18 cellular contexts compared by ENCODE assay signal in the genomic region with DNA sequence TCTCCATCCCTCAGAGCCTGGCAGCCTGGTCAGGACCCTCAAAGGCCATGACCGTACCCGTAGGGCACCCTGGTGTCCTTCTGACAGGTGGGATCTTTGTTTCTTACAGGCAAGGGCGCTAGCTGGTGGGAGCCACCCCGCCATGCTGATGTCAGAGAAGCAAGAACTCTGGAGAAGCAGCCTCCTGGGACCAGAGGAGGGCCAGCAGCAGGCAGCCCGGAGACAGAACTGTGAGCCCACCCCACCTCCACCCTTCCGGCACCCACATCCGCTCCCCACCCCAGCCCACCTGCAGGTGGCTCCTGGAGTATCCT. TPM values are rescaled to one million over a fixed set of nuclear protein-coding genes. Genes with fewer than 3 reads are reported as not detected.
DNase-seq lines count a peak whose midpoint lies in the region; TF ChIP-seq lines count a peak whose summit lies in the region.
"Had no signal": no experiment of that assay in that cellular context is flagged by ENCODE, and none has a peak within 500 bp of the region (broad histone marks: within the 10 kb centered on the region; RNA-seq: fewer than 3 reads in every experiment).

No MANE protein-coding gene starts in this region.

- no peak overlapping the region for H2BK5ac ChIP-seq in mesenchymal stem cell (ENCODE audit: low read depth, low read length, poor library complexity, severe bottlenecking)

- TF ChIP-seq CTCF in brain (conservative IDR thresholded peaks at IDR 0.05) = no peak
- no peak for TF ChIP-seq CTCF in smooth muscle cell (IDR thresholded peaks at IDR 0.05; ENCODE audit: borderline replicate concordance, insufficient read depth, poor library complexity, severe bottlenecking)

- peak overlapping the region; percentile 99 to 100 for H2BK12ac ChIP-seq in mesenchymal stem cell (ENCODE audit: low read length in 2 of 2)

- WGBS in mesenchymal stem cell = 87% methylated on average over 7 of the region's 7 CpGs
- 82% methylated on average over 7 of the region's 7 CpGs for WGBS in smooth muscle cell (ENCODE audit: low lambda C conversion rate)

- peak overlapping the region; percentile 94 for H2AK5ac ChIP-seq in mesenchymal stem cell (ENCODE audit: low read length, severe bottlenecking)

- DNase-seq in mesenchymal stem cell (peak; percentile 42), smooth muscle cell (lab: John Stamatoyannopoulos, UW; ENCODE audit: unreplicated experiment) (no peak), NCI-H1417 (lab: John Stamatoyannopoulos, UW) (no peak), NCI-H1105 treated with DMSO at 0.1 percent for 48 hours (lab: John Stamatoyannopoulos, UW) (no peak), HuH-7.5 (ENCODE audit: low spot score) (no peak)
- DNase-seq in activated T-helper 2 cell treated with anti-CD3 and anti-CD28 coated beads, Interferon-gamma antibody, Interleukin-2, Interleukin-4, amounts not matched to agents 10 μg/mL and 5 μg/mL and 100 μg/mL, durations not matched to agents 14 hours and 24 hours and 36 hours (ENCODE audit: low spot score) = no peak
- DNase-seq: activated CD4-positive, alpha-beta T cell treated with anti-CD3 and anti-CD28 coated beads for 4 hours; activated T-cell treated with anti-CD3 and anti-CD28 coated beads, Interleukin-2, amount 50 U/mL, for 48 hours; amniotic stem cell; dermis blood vessel endothelial cell; naive B cell; NCI-H187 treated with DMSO at 0.1 percent for 48 hours; NCI-H69; RPMI8226; substantia nigra; T-helper 2 cell had no signal

- H4K91ac ChIP-seq in mesenchymal stem cell (ENCODE audit: low read length) = peak overlapping the region; percentile 91

- H3K27ac Mint-ChIP-seq in brain = peak overlapping the region in 3 of 5 experiments; percentile 38 to 92 (median 83)
- H3K27ac Mint-ChIP-seq in activated T-helper 2 cell treated with anti-CD3 and anti-CD28 coated beads, Interferon-gamma antibody, Interleukin-2, Interleukin-4, amounts not matched to agents 10 μg/mL and 5 μg/mL and 100 μg/mL, durations not matched to agents 14 hours and 24 hours and 36 hours = no peak overlapping the region
- H3K27ac Mint-ChIP-seq: naive B cell had no signal

- peak overlapping the region; percentile 94 for H4K8ac ChIP-seq in mesenchymal stem cell (ENCODE audit: low read length)

- H3K4me2 ChIP-seq in BLaER1 treated with 17β-estradiol and CSF1 and Interleukin-3, amounts not matched to agents 10 nM and 100 nM = peak overlapping the region; percentile 19 to 97 (median 90)
- H3K4me2 ChIP-seq in mesenchymal stem cell (ENCODE audit: low read length, poor library complexity, severe bottlenecking) (no peak overlapping the region), smooth muscle cell (peak overlapping the region; percentile 2)

- H3K36me3 Mint-ChIP-seq in brain = no peaks in the 10 kb centered on the region
- H3K36me3 Mint-ChIP-seq in activated T-helper 2 cell treated with anti-CD3 and anti-CD28 coated beads, Interferon-gamma antibody, Interleukin-2, Interleukin-4, amounts not matched to agents 10 μg/mL and 5 μg/mL and 100 μg/mL, durations not matched to agents 14 hours and 24 hours and 36 hours (ENCODE audit: low read depth) = no peaks in the 10 kb centered on the region
- H3K36me3 Mint-ChIP-seq: naive B cell had no signal

- no peaks in the 10 kb centered on the region for H3K9me3 Mint-ChIP-seq in brain
- H3K9me3 Mint-ChIP-seq in activated T-helper 2 cell treated with anti-CD3 and anti-CD28 coated beads, Interferon-gamma antibody, Interleukin-2, Interleukin-4, amounts not matched to agents 10 μg/mL and 5 μg/mL and 100 μg/mL, durations not matched to agents 14 hours and 24 hours and 36 hours = no peaks in the 10 kb centered on the region
- H3K9me3 Mint-ChIP-seq: naive B cell had no signal

- no peaks in the 10 kb centered on the region for H3K27me3 ChIP-seq in BLaER1 treated with 17β-estradiol and CSF1 and Interleukin-3, amounts not matched to agents 10 nM and 100 nM
- H3K27me3 ChIP-seq in mesenchymal stem cell (ENCODE audit: control insufficient read depth in 1 of 2, insufficient read depth in 1 of 2, low read length in 2 of 2) = no peaks in the 10 kb centered on the region
- H3K27me3 ChIP-seq in smooth muscle cell (ENCODE audit: low read depth) = no peaks in the 10 kb centered on the region

- no peaks in the 10 kb centered on the region for H3K9me3 ChIP-seq in BLaER1 treated with 17β-estradiol and CSF1 and Interleukin-3, amounts not matched to agents 10 nM and 100 nM (replicated peaks in 1 of 11)
- H3K9me3 ChIP-seq in mesenchymal stem cell (ENCODE audit: control insufficient read depth, low read length) (no peaks in the 10 kb centered on the region), smooth muscle cell (replicated peaks; ENCODE audit: low read depth) (no peaks in the 10 kb centered on the region)

- peak overlapping the region in 1 of 2 experiments; percentile 66 for H3K23ac ChIP-seq in mesenchymal stem cell (ENCODE audit: low read length in 2 of 2)

- H3K27ac ChIP-seq in BLaER1 treated with 17β-estradiol and CSF1 and Interleukin-3, amounts not matched to agents 10 nM and 100 nM = peak overlapping the region in 9 of 11 experiments; percentile 13 to 81 (median 61); a peak in 16 of 22 replicates
- H3K27ac ChIP-seq in mesenchymal stem cell (ENCODE audit: low read length, poor library complexity, severe bottlenecking) (no peak overlapping the region), smooth muscle cell (ENCODE audit: low read depth) (peak overlapping the region; percentile 95)

- H3K14ac ChIP-seq in mesenchymal stem cell (ENCODE audit: low read length in 2 of 2) = peak overlapping the region in 1 of 2 experiments; percentile 73

- peaks cover 57 to 88% (median 78%) of the 10 kb centered on the region in 10 experiments for H3K4me1 ChIP-seq in BLaER1 treated with 17β-estradiol and CSF1 and Interleukin-3, amounts not matched to agents 10 nM and 100 nM
- H3K4me1 ChIP-seq in mesenchymal stem cell (ENCODE audit: control insufficient read depth, insufficient read depth, low read depth, low read length) = peaks cover 55% of the 10 kb centered on the region
- H3K4me1 ChIP-seq in smooth muscle cell (ENCODE audit: low read depth) = peaks cover 33% of the 10 kb centered on the region

- peaks cover 75% of the 10 kb centered on the region for H3K4me1 Mint-ChIP-seq in brain
- no peaks in the 10 kb centered on the region for H3K4me1 Mint-ChIP-seq in activated T-helper 2 cell treated with anti-CD3 and anti-CD28 coated beads, Interferon-gamma antibody, Interleukin-2, Interleukin-4, amounts not matched to agents 10 μg/mL and 5 μg/mL and 100 μg/mL, durations not matched to agents 14 hours and 24 hours and 36 hours (ENCODE audit: low read depth)

- H3K4ac ChIP-seq in mesenchymal stem cell (ENCODE audit: low read depth in 1 of 2, low read length in 2 of 2) = peak overlapping the region; percentile 99

- H2BK15ac ChIP-seq in mesenchymal stem cell (ENCODE audit: low read depth, poor library complexity, severe bottlenecking) = peak overlapping the region; percentile 96

- H4K20me1 ChIP-seq in BLaER1 treated with 17β-estradiol and CSF1 and Interleukin-3, amounts not matched to agents 10 nM and 100 nM = no peaks in the 10 kb centered on the region
- H4K20me1 ChIP-seq in smooth muscle cell (ENCODE audit: low read depth) = peaks cover 23% of the 10 kb centered on the region

- 0 out of 20 replicates have a peak overlapping the region, but pooled peaks of 1 of the 10 experiments have one; percentile 28 for H3K4me3 ChIP-seq in BLaER1 treated with 17β-estradiol and CSF1 and Interleukin-3, amounts not matched to agents 10 nM and 100 nM
- no peak overlapping the region for H3K4me3 ChIP-seq in mesenchymal stem cell (ENCODE audit: insufficient read depth in 1 of 2, low read depth in 1 of 2, low read length in 2 of 2)
- no peak overlapping the region for H3K4me3 ChIP-seq in smooth muscle cell

- peak overlapping the region; percentile 98 for H2BK120ac ChIP-seq in mesenchymal stem cell (ENCODE audit: low read depth, low read length)

- no peak overlapping the region for H2AFZ ChIP-seq in mesenchymal stem cell (ENCODE audit: low read depth, low read length)
- no peak overlapping the region for H2AFZ ChIP-seq in smooth muscle cell (ENCODE audit: low read depth)

- H3K36me3 ChIP-seq in BLaER1 treated with 17β-estradiol and CSF1 and Interleukin-3, amounts not matched to agents 10 nM and 100 nM = no peaks in the 10 kb centered on the region
- H3K36me3 ChIP-seq in mesenchymal stem cell (ENCODE audit: control insufficient read depth in 1 of 2, insufficient read depth in 2 of 2, low read depth in 1 of 2, low read length in 2 of 2) = peaks cover 20 to 48% of the 10 kb centered on the region in 2 experiments
- no peaks in the 10 kb centered on the region for H3K36me3 ChIP-seq in smooth muscle cell (ENCODE audit: low read depth)

- no peak overlapping the region for H3K4me3 Mint-ChIP-seq in brain
- no peak overlapping the region for H3K4me3 Mint-ChIP-seq in activated T-helper 2 cell treated with anti-CD3 and anti-CD28 coated beads, Interferon-gamma antibody, Interleukin-2, Interleukin-4, amounts not matched to agents 10 μg/mL and 5 μg/mL and 100 μg/mL, durations not matched to agents 14 hours and 24 hours and 36 hours (ENCODE audit: low read depth)
- H3K4me3 Mint-ChIP-seq: naive B cell had no signal

- H3K18ac ChIP-seq in mesenchymal stem cell (ENCODE audit: low read depth in 1 of 2, low read length in 2 of 2) = peak overlapping the region; percentile 94 to 99

- H3K9ac ChIP-seq in BLaER1 treated with 17β-estradiol and CSF1 and Interleukin-3, amounts not matched to agents 10 nM and 100 nM = peak overlapping the region in 8 of 11 experiments; percentile 5 to 69 (median 57); a peak in 9 of 22 replicates
- H3K9ac ChIP-seq in mesenchymal stem cell (ENCODE audit: low read length) (no peak overlapping the region), smooth muscle cell (ENCODE audit: low read depth) (no peak overlapping the region)

- peaks cover 62% of the 10 kb centered on the region for H3K79me2 ChIP-seq in smooth muscle cell (ENCODE audit: low read depth)

- H3K79me1 ChIP-seq in mesenchymal stem cell (replicated peaks; ENCODE audit: low read length, poor library complexity, severe bottlenecking) = peaks cover 22% of the 10 kb centered on the region

- H3F3A ChIP-seq in smooth muscle cell (ENCODE audit: low read depth) = peaks cover 71% of the 10 kb centered on the region

- H3K27me3 Mint-ChIP-seq in brain = no peaks in the 10 kb centered on the region
- H3K27me3 Mint-ChIP-seq in activated T-helper 2 cell treated with anti-CD3 and anti-CD28 coated beads, Interferon-gamma antibody, Interleukin-2, Interleukin-4, amounts not matched to agents 10 μg/mL and 5 μg/mL and 100 μg/mL, durations not matched to agents 14 hours and 24 hours and 36 hours (ENCODE audit: low read depth) = no peaks in the 10 kb centered on the region

- intact Hi-C loops in activated T-helper 2 cell treated with anti-CD3 and anti-CD28 coated beads, Interferon-gamma antibody, Interleukin-2, Interleukin-4, amounts not matched to agents 10 μg/mL and 5 μg/mL and 100 μg/mL, durations not matched to agents 14 hours and 24 hours and 36 hours (cut with micrococcal nuclease) = no loop called here

RNA-seq across cellular contexts. Expression of a gene that starts 42.2 kb away (rescaled TPM):
- polyA plus RNA-seq in brain (ENCODE audit: insufficient read depth, low read depth, low replicate concordance) (not detected), smooth muscle cell (10.4 and 11.6 TPM in 2 replicates)
- 6.6 TPM for polyA plus RNA-seq in mesenchymal stem cell (2013, experiment 1 of 2)
- 6.3 TPM for polyA plus RNA-seq in mesenchymal stem cell (2013, experiment 2 of 2)
- 12.0 and 24.8 TPM in 2 replicates for total RNA-seq in smooth muscle cell
- total RNA-seq in activated T-helper 2 cell treated with anti-CD3 and anti-CD28 coated beads, Interferon-gamma antibody, Interleukin-2, Interleukin-4, amounts not matched to agents 10 μg/mL and 5 μg/mL and 100 μg/mL, durations not matched to agents 14 hours and 24 hours and 36 hours = not detected in 2 replicates
- total RNA-seq: dermis blood vessel endothelial cell had no signal

Comparison
In these comparisons a context has a peak if more than half of its experiments do, and no peak if none do; other contexts are left out.
1. H3K9ac ChIP-seq: peak in BLaER1 treated with 17β-estradiol and CSF1 and Interleukin-3, amounts not matched to agents 10 nM and 100 nM (8 of 11); none in mesenchymal stem cell (single experiment) and smooth muscle cell (single experiment).
2. RNA of a gene that starts 42.2 kb away (total RNA-seq): 12.0 to 24.8 TPM in smooth muscle cell; not detected in activated T-helper 2 cell treated with anti-CD3 and anti-CD28 coated beads, Interferon-gamma antibody, Interleukin-2, Interleukin-4, amounts not matched to agents 10 μg/mL and 5 μg/mL and 100 μg/mL, durations not matched to agents 14 hours and 24 hours and 36 hours; every median in the first group is over 10 times any median in the second.